Comparison of ENCODE assay signal across 1 cellular context in genomic region chr12:56645717-56646446, GRCh38.
TF ChIP-seq lines count a peak whose summit lies in the region.

TSS of gene ATP5F1B (minus strand) at chr12:56645984. CDS start at chr12:56645963, 21 bp downstream.

TF ChIP-seq in HepG2, 621 proteins besides CTCF, POLR2A, EP300 and RAD21 (continued from another document and continues in another):
- TF ChIP-seq, protein P1, sequence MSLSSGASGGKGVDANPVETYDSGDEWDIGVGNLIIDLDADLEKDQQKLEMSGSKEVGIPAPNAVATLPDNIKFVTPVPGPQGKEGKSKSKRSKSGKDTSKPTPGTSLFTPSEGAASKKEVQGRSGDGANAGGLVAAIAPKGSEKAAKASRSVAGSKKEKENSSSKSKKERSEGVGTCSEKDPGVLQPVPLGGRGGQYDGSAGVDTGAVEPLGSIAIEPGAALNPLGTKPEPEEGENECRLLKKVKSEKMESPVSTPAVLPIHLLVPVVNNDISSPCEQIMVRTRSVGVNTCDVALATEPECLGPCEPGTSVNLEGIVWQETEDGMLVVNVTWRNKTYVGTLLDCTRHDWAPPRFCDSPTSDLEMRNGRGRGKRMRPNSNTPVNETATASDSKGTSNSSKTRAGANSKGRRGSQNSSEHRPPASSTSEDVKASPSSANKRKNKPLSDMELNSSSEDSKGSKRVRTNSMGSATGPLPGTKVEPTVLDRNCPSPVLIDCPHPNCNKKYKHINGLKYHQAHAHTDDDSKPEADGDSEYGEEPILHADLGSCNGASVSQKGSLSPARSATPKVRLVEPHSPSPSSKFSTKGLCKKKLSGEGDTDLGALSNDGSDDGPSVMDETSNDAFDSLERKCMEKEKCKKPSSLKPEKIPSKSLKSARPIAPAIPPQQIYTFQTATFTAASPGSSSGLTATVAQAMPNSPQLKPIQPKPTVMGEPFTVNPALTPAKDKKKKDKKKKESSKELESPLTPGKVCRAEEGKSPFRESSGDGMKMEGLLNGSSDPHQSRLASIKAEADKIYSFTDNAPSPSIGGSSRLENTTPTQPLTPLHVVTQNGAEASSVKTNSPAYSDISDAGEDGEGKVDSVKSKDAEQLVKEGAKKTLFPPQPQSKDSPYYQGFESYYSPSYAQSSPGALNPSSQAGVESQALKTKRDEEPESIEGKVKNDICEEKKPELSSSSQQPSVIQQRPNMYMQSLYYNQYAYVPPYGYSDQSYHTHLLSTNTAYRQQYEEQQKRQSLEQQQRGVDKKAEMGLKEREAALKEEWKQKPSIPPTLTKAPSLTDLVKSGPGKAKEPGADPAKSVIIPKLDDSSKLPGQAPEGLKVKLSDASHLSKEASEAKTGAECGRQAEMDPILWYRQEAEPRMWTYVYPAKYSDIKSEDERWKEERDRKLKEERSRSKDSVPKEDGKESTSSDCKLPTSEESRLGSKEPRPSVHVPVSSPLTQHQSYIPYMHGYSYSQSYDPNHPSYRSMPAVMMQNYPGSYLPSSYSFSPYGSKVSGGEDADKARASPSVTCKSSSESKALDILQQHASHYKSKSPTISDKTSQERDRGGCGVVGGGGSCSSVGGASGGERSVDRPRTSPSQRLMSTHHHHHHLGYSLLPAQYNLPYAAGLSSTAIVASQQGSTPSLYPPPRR (CRISPR knock-in tag; IDR thresholded peaks at IDR 0.05; ENCODE audit: borderline replicate concordance), result peak; percentile 10; the same call in 1 of the 2 replicates
- TF ChIP-seq ZNF577 (CRISPR knock-in tag; IDR thresholded peaks at IDR 0.05; ENCODE audit: borderline replicate concordance, low read depth) (peak; percentile 83; the same call in 1 of the 2 replicates), LRRFIP1 (CRISPR knock-in tag; conservative IDR thresholded peaks at IDR 0.05) (no peak), MEIS1 (CRISPR knock-in tag; IDR thresholded peaks at IDR 0.05; ENCODE audit: borderline replicate concordance) (0 out of 2 replicates have a peak, but pooled peaks have one; percentile 30), ARNT (IDR thresholded peaks at IDR 0.05) (no peak), IRX3 (CRISPR knock-in tag; IDR thresholded peaks at IDR 0.05; ENCODE audit: borderline replicate concordance, low read depth) (peak; percentile 78; the same call in 1 of the 2 replicates), ZNF296 (CRISPR knock-in tag; conservative IDR thresholded peaks at IDR 0.05) (no peak), BRD4 (CRISPR knock-in tag; IDR thresholded peaks at IDR 0.05) (peak; percentile 74), ZNF124 (CRISPR knock-in tag; IDR thresholded peaks at IDR 0.05) (peak; percentile 84), HCFC1 (IDR thresholded peaks at IDR 0.05; ENCODE audit: low read depth, low read length) (no peak; the same call in 1 of the 2 replicates), TAF15 (IDR thresholded peaks at IDR 0.05; ENCODE audit: low read depth, low read length, poor library complexity, severe bottlenecking) (peak; percentile 73), NFE2 (CRISPR knock-in tag; IDR thresholded peaks at IDR 0.05) (no peak), ELK4 (CRISPR knock-in tag; IDR thresholded peaks at IDR 0.05; ENCODE audit: borderline replicate concordance) (no peak), ZNF326 (CRISPR knock-in tag; IDR thresholded peaks at IDR 0.05; ENCODE audit: borderline replicate concordance) (no peak), CHD4 (IDR thresholded peaks at IDR 0.05; ENCODE audit: borderline replicate concordance, low read length) (no peak), ZNF501 (CRISPR knock-in tag; IDR thresholded peaks at IDR 0.05) (peak; percentile 97), POLR2AphosphoS5 (IDR thresholded peaks at IDR 0.05; ENCODE audit: low read depth, low read length) (peak; percentile 98), HOXD1 (CRISPR knock-in tag; IDR thresholded peaks at IDR 0.05) (no peak), ARNTL (CRISPR knock-in tag; IDR thresholded peaks at IDR 0.05) (no peak), ZNF777 (CRISPR knock-in tag; IDR thresholded peaks at IDR 0.05) (peak; percentile 52; the same call in 1 of the 2 replicates), TBP (CRISPR knock-in tag; IDR thresholded peaks at IDR 0.05) (no peak), SIX1 (CRISPR knock-in tag; IDR thresholded peaks at IDR 0.05; ENCODE audit: borderline replicate concordance) (no peak), AGO2 (optimal IDR thresholded peaks at IDR 0.05; ENCODE audit: low read depth, low read length) (peak; percentile 86), TP53 (CRISPR knock-in tag; conservative IDR thresholded peaks at IDR 0.05) (no peak), NKX3-1 (CRISPR knock-in tag; IDR thresholded peaks at IDR 0.05) (peak; percentile 75; the same call in 1 of the 2 replicates), GFI1 (CRISPR knock-in tag; IDR thresholded peaks at IDR 0.05; ENCODE audit: borderline replicate concordance) (no peak), CENPX (CRISPR knock-in tag; IDR thresholded peaks at IDR 0.05) (no peak)
- TF ChIP-seq, protein P2, sequence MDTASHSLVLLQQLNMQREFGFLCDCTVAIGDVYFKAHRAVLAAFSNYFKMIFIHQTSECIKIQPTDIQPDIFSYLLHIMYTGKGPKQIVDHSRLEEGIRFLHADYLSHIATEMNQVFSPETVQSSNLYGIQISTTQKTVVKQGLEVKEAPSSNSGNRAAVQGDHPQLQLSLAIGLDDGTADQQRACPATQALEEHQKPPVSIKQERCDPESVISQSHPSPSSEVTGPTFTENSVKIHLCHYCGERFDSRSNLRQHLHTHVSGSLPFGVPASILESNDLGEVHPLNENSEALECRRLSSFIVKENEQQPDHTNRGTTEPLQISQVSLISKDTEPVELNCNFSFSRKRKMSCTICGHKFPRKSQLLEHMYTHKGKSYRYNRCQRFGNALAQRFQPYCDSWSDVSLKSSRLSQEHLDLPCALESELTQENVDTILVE (CRISPR knock-in tag; IDR thresholded peaks at IDR 0.05), result peak; percentile 75; the same call in 1 of the 2 replicates
- TF ChIP-seq, protein P3, sequence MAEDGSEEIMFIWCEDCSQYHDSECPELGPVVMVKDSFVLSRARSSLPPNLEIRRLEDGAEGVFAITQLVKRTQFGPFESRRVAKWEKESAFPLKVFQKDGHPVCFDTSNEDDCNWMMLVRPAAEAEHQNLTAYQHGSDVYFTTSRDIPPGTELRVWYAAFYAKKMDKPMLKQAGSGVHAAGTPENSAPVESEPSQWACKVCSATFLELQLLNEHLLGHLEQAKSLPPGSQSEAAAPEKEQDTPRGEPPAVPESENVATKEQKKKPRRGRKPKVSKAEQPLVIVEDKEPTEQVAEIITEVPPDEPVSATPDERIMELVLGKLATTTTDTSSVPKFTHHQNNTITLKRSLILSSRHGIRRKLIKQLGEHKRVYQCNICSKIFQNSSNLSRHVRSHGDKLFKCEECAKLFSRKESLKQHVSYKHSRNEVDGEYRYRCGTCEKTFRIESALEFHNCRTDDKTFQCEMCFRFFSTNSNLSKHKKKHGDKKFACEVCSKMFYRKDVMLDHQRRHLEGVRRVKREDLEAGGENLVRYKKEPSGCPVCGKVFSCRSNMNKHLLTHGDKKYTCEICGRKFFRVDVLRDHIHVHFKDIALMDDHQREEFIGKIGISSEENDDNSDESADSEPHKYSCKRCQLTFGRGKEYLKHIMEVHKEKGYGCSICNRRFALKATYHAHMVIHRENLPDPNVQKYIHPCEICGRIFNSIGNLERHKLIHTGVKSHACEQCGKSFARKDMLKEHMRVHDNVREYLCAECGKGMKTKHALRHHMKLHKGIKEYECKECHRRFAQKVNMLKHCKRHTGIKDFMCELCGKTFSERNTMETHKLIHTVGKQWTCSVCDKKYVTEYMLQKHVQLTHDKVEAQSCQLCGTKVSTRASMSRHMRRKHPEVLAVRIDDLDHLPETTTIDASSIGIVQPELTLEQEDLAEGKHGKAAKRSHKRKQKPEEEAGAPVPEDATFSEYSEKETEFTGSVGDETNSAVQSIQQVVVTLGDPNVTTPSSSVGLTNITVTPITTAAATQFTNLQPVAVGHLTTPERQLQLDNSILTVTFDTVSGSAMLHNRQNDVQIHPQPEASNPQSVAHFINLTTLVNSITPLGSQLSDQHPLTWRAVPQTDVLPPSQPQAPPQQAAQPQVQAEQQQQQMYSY (CRISPR knock-in tag; IDR thresholded peaks at IDR 0.05), result no peak
- TF ChIP-seq, protein P4, sequence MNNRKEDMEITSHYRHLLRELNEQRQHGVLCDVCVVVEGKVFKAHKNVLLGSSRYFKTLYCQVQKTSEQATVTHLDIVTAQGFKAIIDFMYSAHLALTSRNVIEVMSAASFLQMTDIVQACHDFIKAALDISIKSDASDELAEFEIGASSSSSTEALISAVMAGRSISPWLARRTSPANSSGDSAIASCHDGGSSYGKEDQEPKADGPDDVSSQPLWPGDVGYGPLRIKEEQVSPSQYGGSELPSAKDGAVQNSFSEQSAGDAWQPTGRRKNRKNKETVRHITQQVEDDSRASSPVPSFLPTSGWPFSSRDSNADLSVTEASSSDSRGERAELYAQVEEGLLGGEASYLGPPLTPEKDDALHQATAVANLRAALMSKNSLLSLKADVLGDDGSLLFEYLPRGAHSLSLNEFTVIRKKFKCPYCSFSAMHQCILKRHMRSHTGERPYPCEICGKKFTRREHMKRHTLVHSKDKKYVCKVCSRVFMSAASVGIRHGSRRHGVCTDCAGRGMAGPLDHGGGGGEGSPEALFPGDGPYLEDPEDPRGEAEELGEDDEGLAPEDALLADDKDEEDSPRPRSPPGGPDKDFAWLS (CRISPR knock-in tag; IDR thresholded peaks at IDR 0.05; ENCODE audit: borderline replicate concordance), result 0 out of 2 replicates have a peak, but pooled peaks have one; percentile 11
- TF ChIP-seq, protein P5, sequence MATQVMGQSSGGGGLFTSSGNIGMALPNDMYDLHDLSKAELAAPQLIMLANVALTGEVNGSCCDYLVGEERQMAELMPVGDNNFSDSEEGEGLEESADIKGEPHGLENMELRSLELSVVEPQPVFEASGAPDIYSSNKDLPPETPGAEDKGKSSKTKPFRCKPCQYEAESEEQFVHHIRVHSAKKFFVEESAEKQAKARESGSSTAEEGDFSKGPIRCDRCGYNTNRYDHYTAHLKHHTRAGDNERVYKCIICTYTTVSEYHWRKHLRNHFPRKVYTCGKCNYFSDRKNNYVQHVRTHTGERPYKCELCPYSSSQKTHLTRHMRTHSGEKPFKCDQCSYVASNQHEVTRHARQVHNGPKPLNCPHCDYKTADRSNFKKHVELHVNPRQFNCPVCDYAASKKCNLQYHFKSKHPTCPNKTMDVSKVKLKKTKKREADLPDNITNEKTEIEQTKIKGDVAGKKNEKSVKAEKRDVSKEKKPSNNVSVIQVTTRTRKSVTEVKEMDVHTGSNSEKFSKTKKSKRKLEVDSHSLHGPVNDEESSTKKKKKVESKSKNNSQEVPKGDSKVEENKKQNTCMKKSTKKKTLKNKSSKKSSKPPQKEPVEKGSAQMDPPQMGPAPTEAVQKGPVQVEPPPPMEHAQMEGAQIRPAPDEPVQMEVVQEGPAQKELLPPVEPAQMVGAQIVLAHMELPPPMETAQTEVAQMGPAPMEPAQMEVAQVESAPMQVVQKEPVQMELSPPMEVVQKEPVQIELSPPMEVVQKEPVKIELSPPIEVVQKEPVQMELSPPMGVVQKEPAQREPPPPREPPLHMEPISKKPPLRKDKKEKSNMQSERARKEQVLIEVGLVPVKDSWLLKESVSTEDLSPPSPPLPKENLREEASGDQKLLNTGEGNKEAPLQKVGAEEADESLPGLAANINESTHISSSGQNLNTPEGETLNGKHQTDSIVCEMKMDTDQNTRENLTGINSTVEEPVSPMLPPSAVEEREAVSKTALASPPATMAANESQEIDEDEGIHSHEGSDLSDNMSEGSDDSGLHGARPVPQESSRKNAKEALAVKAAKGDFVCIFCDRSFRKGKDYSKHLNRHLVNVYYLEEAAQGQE (IDR thresholded peaks at IDR 0.05; ENCODE audit: borderline replicate concordance in 1 of 2, low read depth in 1 of 2, low read length in 2 of 2), result peak in 1 of 2 experiments; percentile 75; a peak in 1 of 4 replicates
- TF ChIP-seq, protein P6, sequence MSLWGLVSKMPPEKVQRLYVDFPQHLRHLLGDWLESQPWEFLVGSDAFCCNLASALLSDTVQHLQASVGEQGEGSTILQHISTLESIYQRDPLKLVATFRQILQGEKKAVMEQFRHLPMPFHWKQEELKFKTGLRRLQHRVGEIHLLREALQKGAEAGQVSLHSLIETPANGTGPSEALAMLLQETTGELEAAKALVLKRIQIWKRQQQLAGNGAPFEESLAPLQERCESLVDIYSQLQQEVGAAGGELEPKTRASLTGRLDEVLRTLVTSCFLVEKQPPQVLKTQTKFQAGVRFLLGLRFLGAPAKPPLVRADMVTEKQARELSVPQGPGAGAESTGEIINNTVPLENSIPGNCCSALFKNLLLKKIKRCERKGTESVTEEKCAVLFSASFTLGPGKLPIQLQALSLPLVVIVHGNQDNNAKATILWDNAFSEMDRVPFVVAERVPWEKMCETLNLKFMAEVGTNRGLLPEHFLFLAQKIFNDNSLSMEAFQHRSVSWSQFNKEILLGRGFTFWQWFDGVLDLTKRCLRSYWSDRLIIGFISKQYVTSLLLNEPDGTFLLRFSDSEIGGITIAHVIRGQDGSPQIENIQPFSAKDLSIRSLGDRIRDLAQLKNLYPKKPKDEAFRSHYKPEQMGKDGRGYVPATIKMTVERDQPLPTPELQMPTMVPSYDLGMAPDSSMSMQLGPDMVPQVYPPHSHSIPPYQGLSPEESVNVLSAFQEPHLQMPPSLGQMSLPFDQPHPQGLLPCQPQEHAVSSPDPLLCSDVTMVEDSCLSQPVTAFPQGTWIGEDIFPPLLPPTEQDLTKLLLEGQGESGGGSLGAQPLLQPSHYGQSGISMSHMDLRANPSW (CRISPR knock-in tag; IDR thresholded peaks at IDR 0.05; ENCODE audit: borderline replicate concordance), result no peak
